ENCODE assay signal across 10 cellular contexts in the genomic region with DNA sequence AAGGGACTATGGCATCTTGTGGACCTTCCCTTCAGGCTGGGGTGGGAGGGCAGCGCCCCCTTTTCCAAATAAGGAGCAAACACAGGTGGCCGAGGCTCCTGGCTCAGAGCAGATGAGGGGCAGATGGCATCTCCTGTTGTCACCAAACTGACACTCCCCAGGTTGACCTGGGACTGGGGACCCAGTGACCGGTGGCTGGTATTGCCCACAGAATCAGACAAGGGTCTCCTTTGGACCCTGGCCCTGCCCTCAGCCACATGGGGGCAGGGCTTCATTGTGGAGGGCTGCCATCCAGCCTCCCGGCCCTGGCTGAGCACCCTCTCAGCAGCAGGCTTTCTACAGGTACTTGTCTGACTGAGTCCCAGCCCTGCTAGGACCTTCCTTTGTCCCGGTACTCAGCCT. TPM values are rescaled to one million over a fixed set of nuclear protein-coding genes. Genes with fewer than 3 reads are reported as not detected.
DNase-seq lines count a peak whose midpoint lies in the region; ATAC-seq and TF ChIP-seq lines count a peak whose summit lies in the region.
"Had no signal": no experiment of that assay in that cellular context is flagged by ENCODE, and none has a peak within 500 bp of the region (broad histone marks: within the 10 kb centered on the region; RNA-seq: fewer than 3 reads in every experiment).

No MANE protein-coding gene starts in this region.

- no peaks in the 10 kb centered on the region for H3F3A ChIP-seq in neural progenitor cell (ENCODE audit: low read depth)

- no peaks in the 10 kb centered on the region for H3K79me2 ChIP-seq in neural progenitor cell (ENCODE audit: low read depth)

- peaks cover 57% of the 10 kb centered on the region for H3K27me3 ChIP-seq in neural progenitor cell

- ATAC-seq in natural killer cell, result no peak

- peaks cover 4% of the 10 kb centered on the region for H4K20me1 ChIP-seq in neural progenitor cell (ENCODE audit: low read depth)

- H3K27ac ChIP-seq in neural progenitor cell, result no peak overlapping the region

- no peak overlapping the region for H2AFZ ChIP-seq in neural progenitor cell (replicated peaks)

- no peaks in the 10 kb centered on the region for H3K9me3 Mint-ChIP-seq in CD14-positive monocyte
- no peaks in the 10 kb centered on the region for H3K9me3 Mint-ChIP-seq in natural killer cell
- H3K9me3 Mint-ChIP-seq in neural progenitor cell, result peaks cover 2% of the 10 kb centered on the region

- H3K36me3 ChIP-seq in neural progenitor cell, result no peaks in the 10 kb centered on the region

- H3K36me3 Mint-ChIP-seq in CD14-positive monocyte, result no peaks in the 10 kb centered on the region
- no peaks in the 10 kb centered on the region for H3K36me3 Mint-ChIP-seq in natural killer cell
- H3K36me3 Mint-ChIP-seq in neural progenitor cell, result no peaks in the 10 kb centered on the region

- no peak overlapping the region for H3K9ac ChIP-seq in neural progenitor cell

- no peaks in the 10 kb centered on the region for H3K9me3 ChIP-seq in neural progenitor cell (ENCODE audit: low read depth)

- DNase-seq in CD14-positive monocyte (ENCODE audit: low spot score), result no peak
- no peak for DNase-seq in LNCaP clone FGC (ENCODE audit: low read depth)
- peak; percentile 17 for DNase-seq in dermis blood vessel endothelial cell
- DNase-seq in natural killer cell, result peak; percentile 23
- DNase-seq in DMS 273 (lab: John Stamatoyannopoulos, UW; ENCODE audit: unreplicated experiment), result no peak
- DNase-seq in COR-L47 (lab: John Stamatoyannopoulos, UW), result no peak
- no peak for DNase-seq in neural progenitor cell (ENCODE audit: low spot score)
- no peak for DNase-seq in ecto neural progenitor cell (ENCODE audit: low spot score)
- DNase-seq: DMS79, NCI-H1436 treated with DMSO at 0.1 percent for 48 hours had no signal

- H3K27me3 Mint-ChIP-seq in CD14-positive monocyte (ENCODE audit: low read depth in 3 of 3) (peaks cover under 1 to 19% (median 11%) of the 10 kb centered on the region in 3 donors), natural killer cell (ENCODE audit: low read depth in 2 of 2) (no peaks in the 10 kb centered on the region), neural progenitor cell (ENCODE audit: insufficient read depth, low read depth) (peaks cover 40% of the 10 kb centered on the region)

- intact Hi-C loops in CD14-positive monocyte (cut with micrococcal nuclease) (loop anchor here in 1 of 2 donors (2.0 kb wide), 1 partner anchor 35 kb away; a partner anchor contains a TSS), natural killer cell (cut with micrococcal nuclease) (loop anchor here (2.0 to 5.0 kb wide), 3 partner anchors 35 to 208 kb away; a partner anchor contains a TSS)

- no peak overlapping the region for H3K4me2 ChIP-seq in neural progenitor cell

- no peak for TF ChIP-seq CTCF in CD14-positive monocyte (IDR thresholded peaks at IDR 0.05)
- no peak for TF ChIP-seq CTCF in LNCaP clone FGC (IDR thresholded peaks at IDR 0.05; ENCODE audit: control insufficient read depth, extremely low read depth, insufficient read depth)
- TF ChIP-seq CTCF in natural killer cell (IDR thresholded peaks at IDR 0.05), result no peak
- TF ChIP-seq CTCF in neural progenitor cell (IDR thresholded peaks at IDR 0.05), result no peak

- H3K4me1 Mint-ChIP-seq in CD14-positive monocyte (peaks cover 45% of the 10 kb centered on the region), natural killer cell (peaks cover 17 to 49% of the 10 kb centered on the region in 2 donors), neural progenitor cell (no peaks in the 10 kb centered on the region)

- H3K27ac Mint-ChIP-seq in CD14-positive monocyte (peak overlapping the region; percentile 86 to 93 (median 90)), natural killer cell (peak overlapping the region; percentile 82 to 84), neural progenitor cell (no peak overlapping the region)

- H3K4me3 Mint-ChIP-seq in CD14-positive monocyte (peak overlapping the region; percentile 89 to 97), natural killer cell (peak overlapping the region; percentile 96), neural progenitor cell (no peak overlapping the region)

- peak overlapping the region; percentile 69 for H3K4me3 ChIP-seq in LNCaP clone FGC (ENCODE audit: low read depth, low read length)
- no peak overlapping the region for H3K4me3 ChIP-seq in neural progenitor cell

- peaks cover 5% of the 10 kb centered on the region for H3K4me1 ChIP-seq in neural progenitor cell

RNA-seq across cellular contexts. Expression of a gene that starts 0.8 kb away (rescaled TPM):
- 10 to 100 TPM; 62.8 to 75.4 TPM for polyA plus RNA-seq in CD14-positive monocyte
- total RNA-seq in dermis blood vessel endothelial cell (43.2 and 52.2 TPM in 2 replicates), natural killer cell (100 to 1,000 TPM; 619 to 690 (median 666) TPM), neural progenitor cell (ENCODE audit: low replicate concordance) (5.4 and 8.4 TPM in 2 replicates)

RNA-seq across cellular contexts. Expression of a gene that starts 21.6 kb away (rescaled TPM):
- not detected for polyA plus RNA-seq in CD14-positive monocyte
- total RNA-seq in dermis blood vessel endothelial cell (0.09 and 0.68 TPM in 2 replicates), natural killer cell (under 1 TPM in 2 of 3 donors, not detected in 1; 0.29 to 0.56 TPM), neural progenitor cell (ENCODE audit: low replicate concordance) (6.5 and 8.5 TPM in 2 replicates)

RNA-seq across cellular contexts. Expression of a gene that starts 26.2 kb away (rescaled TPM):
- under 1 TPM in 1 of 2 donors, not detected in 1; 0.18 TPM for polyA plus RNA-seq in CD14-positive monocyte
- total RNA-seq in dermis blood vessel endothelial cell, result 0.42 and 10.7 TPM in 2 replicates
- 10 to 100 TPM; 15.1 to 21.3 (median 15.1) TPM for total RNA-seq in natural killer cell
- 1.3 and 4.7 TPM in 2 replicates for total RNA-seq in neural progenitor cell (ENCODE audit: low replicate concordance)

RNA-seq across cellular contexts. Expression of a gene that starts 34.4 kb away (rescaled TPM):
- polyA plus RNA-seq in CD14-positive monocyte, result 10 to 100 TPM in 1 of 2 donors, 1 to 10 TPM in 1; 9.3 to 12.4 TPM
- total RNA-seq in dermis blood vessel endothelial cell, result 34.5 and 50.2 TPM in 2 replicates
- 10 to 100 TPM; 21.5 to 25.1 (median 23.4) TPM for total RNA-seq in natural killer cell
- 24.7 and 44.2 TPM in 2 replicates for total RNA-seq in neural progenitor cell (ENCODE audit: low replicate concordance)

RNA-seq across cellular contexts. Expression of a gene that starts 46.3 kb away (rescaled TPM):
- polyA plus RNA-seq in CD14-positive monocyte, result not detected
- total RNA-seq in dermis blood vessel endothelial cell (0.42 and 5.6 TPM in 2 replicates), natural killer cell (1 to 10 TPM in 2 of 3 donors, under 1 TPM in 1; 0.66 to 1.5 (median 1.5) TPM), neural progenitor cell (ENCODE audit: low replicate concordance) (16.4 and 110 TPM in 2 replicates)

Comparison
In these comparisons a context has a peak if more than half of its experiments do, and no peak if none do; other contexts are left out.
1. DNase-seq: peak in dermis blood vessel endothelial cell (single experiment) and natural killer cell (single experiment); none in CD14-positive monocyte (single experiment), LNCaP clone FGC (single experiment), DMS 273 (single experiment), COR-L47 (single experiment), neural progenitor cell (single experiment) and ecto neural progenitor cell (single experiment).
2. RNA of a gene that starts 0.8 kb away (total RNA-seq): 619 to 690 TPM in natural killer cell; 43.2 to 52.2 TPM in dermis blood vessel endothelial cell and 5.4 to 8.4 TPM in neural progenitor cell; every median in the first group is over 10 times any median in the second.